ENCODE assay signal across 1 cellular context in the genomic region with DNA sequence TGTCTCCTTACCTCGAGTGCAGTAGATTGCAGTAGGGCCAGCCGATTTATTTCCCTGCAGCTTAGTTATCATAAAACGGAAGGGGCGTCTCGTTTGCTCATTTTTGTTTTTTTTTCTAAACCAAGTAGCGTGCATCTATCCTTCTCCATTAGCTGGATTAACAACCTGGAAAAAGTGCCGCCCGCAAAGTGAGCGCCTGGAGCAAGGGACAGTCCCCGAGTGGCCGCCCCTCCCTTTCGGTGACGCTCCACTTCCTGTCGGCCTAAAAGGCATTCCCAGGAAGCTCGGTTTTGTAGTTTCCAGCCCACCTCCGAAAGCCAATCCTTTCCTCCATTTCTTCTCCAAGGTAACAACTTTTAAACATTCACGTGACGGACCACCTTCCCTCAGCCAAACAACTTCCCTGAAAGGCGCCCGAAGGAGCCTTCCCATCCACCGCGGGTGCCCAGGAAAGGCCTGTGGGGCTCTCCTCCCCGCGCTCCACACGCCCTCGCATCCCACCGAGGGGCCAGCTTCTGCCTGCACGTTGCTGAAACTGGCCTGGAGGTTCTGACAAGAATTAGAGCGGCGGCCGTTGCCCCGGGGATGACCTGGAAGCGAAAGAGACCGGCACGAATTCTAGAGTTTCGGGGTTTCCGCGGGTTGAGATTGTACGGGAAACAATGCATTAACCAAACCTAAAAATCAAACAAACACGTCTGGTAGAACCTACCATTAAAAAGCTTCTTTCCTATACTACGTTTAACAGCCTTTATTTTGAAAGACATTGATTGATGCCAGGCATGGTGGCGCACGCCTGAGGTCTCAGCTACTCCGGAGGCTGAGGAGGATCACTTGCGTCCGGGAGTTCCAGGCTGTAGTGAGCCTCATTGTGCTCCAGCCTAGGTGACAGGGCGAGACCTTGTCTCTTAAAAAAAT.
TF ChIP-seq lines count a peak whose summit lies in the region.

A gene with protein sequence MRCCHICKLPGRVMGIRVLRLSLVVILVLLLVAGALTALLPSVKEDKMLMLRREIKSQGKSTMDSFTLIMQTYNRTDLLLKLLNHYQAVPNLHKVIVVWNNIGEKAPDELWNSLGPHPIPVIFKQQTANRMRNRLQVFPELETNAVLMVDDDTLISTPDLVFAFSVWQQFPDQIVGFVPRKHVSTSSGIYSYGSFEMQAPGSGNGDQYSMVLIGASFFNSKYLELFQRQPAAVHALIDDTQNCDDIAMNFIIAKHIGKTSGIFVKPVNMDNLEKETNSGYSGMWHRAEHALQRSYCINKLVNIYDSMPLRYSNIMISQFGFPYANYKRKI (minus strand): TSS at position 221 of the 918 bp plus-strand sequence. CDS start 6,085 bp downstream, outside the sequence.

TF ChIP-seq in GM23338, 12 proteins besides CTCF, POLR2A, EP300 and RAD21 (continued from another document):
- TF ChIP-seq, protein P1, sequence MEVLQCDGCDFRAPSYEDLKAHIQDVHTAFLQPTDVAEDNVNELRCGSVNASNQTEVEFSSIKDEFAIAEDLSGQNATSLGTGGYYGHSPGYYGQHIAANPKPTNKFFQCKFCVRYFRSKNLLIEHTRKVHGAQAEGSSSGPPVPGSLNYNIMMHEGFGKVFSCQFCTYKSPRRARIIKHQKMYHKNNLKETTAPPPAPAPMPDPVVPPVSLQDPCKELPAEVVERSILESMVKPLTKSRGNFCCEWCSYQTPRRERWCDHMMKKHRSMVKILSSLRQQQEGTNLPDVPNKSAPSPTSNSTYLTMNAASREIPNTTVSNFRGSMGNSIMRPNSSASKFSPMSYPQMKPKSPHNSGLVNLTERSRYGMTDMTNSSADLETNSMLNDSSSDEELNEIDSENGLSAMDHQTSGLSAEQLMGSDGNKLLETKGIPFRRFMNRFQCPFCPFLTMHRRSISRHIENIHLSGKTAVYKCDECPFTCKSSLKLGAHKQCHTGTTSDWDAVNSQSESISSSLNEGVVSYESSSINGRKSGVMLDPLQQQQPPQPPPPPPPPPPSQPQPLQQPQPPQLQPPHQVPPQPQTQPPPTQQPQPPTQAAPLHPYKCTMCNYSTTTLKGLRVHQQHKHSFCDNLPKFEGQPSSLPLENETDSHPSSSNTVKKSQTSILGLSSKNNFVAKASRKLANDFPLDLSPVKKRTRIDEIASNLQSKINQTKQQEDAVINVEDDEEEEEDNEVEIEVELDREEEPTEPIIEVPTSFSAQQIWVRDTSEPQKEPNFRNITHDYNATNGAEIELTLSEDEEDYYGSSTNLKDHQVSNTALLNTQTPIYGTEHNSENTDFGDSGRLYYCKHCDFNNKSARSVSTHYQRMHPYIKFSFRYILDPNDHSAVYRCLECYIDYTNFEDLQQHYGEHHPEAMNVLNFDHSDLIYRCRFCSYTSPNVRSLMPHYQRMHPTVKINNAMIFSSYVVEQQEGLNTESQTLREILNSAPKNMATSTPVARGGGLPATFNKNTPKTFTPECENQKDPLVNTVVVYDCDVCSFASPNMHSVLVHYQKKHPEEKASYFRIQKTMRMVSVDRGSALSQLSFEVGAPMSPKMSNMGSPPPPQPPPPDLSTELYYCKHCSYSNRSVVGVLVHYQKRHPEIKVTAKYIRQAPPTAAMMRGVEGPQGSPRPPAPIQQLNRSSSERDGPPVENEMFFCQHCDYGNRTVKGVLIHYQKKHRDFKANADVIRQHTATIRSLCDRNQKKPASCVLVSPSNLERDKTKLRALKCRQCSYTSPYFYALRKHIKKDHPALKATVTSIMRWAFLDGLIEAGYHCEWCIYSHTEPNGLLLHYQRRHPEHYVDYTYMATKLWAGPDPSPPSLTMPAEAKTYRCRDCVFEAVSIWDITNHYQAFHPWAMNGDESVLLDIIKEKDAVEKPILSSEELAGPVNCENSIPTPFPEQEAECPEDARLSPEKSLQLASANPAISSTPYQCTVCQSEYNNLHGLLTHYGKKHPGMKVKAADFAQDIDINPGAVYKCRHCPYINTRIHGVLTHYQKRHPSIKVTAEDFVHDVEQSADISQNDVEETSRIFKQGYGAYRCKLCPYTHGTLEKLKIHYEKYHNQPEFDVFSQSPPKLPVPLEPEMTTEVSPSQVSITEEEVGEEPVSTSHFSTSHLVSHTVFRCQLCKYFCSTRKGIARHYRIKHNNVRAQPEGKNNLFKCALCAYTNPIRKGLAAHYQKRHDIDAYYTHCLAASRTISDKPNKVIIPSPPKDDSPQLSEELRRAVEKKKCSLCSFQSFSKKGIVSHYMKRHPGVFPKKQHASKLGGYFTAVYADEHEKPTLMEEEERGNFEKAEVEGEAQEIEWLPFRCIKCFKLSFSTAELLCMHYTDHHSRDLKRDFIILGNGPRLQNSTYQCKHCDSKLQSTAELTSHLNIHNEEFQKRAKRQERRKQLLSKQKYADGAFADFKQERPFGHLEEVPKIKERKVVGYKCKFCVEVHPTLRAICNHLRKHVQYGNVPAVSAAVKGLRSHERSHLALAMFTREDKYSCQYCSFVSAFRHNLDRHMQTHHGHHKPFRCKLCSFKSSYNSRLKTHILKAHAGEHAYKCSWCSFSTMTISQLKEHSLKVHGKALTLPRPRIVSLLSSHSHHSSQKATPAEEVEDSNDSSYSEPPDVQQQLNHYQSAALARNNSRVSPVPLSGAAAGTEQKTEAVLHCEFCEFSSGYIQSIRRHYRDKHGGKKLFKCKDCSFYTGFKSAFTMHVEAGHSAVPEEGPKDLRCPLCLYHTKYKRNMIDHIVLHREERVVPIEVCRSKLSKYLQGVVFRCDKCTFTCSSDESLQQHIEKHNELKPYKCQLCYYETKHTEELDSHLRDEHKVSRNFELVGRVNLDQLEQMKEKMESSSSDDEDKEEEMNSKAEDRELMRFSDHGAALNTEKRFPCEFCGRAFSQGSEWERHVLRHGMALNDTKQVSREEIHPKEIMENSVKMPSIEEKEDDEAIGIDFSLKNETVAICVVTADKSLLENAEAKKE (CRISPR knock-in tag; IDR thresholded peaks at IDR 0.05) = no peak
- TF ChIP-seq, protein P2, sequence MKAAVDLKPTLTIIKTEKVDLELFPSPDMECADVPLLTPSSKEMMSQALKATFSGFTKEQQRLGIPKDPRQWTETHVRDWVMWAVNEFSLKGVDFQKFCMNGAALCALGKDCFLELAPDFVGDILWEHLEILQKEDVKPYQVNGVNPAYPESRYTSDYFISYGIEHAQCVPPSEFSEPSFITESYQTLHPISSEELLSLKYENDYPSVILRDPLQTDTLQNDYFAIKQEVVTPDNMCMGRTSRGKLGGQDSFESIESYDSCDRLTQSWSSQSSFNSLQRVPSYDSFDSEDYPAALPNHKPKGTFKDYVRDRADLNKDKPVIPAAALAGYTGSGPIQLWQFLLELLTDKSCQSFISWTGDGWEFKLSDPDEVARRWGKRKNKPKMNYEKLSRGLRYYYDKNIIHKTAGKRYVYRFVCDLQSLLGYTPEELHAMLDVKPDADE (IDR thresholded peaks at IDR 0.05) = peak; percentile 81
- TF ChIP-seq POLR2AphosphoS5 (IDR thresholded peaks at IDR 0.05; ENCODE audit: low read depth) = peak; percentile 74
- TF ChIP-seq ZNF114 (CRISPR knock-in tag; IDR thresholded peaks at IDR 0.05) = no peak
- TF ChIP-seq EZH2phosphoT487 (IDR thresholded peaks at IDR 0.05; ENCODE audit: unreplicated experiment) = no peak
TF ChIP-seq in GM23338: peak in this region for 3.
